ENCODE assay signal across 8 cellular contexts in genomic region chr10:88879754-88880286, GRCh38. TPM values are rescaled to one million over a fixed set of nuclear protein-coding genes. Genes with fewer than 3 reads are reported as not detected.
DNase-seq lines count a peak whose midpoint lies in the region; ATAC-seq and TF ChIP-seq lines count a peak whose summit lies in the region.

Gene STAMBPL1, plus strand, starts transcription at chr10:88880245. Its CDS starts 21,464 bp downstream, at chr10:88901709.

- peak within 1 kb of the TSS; percentile 95 for H3K4me3 Mint-ChIP-seq in neural crest cell

- peaks cover 18% of the 10 kb centered on the region for H3K4me1 Mint-ChIP-seq in neural crest cell

- TF ChIP-seq CTCF in esophagus muscularis mucosa (IDR thresholded peaks at IDR 0.05) = no peak
- TF ChIP-seq CTCF in neural crest cell (conservative IDR thresholded peaks at IDR 0.05) = no peak

- DNase-seq in NCI-H2196 (lab: John Stamatoyannopoulos, UW; ENCODE audit: unreplicated experiment) (peak; percentile 41), NCI-H2196 treated with DMSO at 0.1 percent for 48 hours (lab: John Stamatoyannopoulos, UW; ENCODE audit: unreplicated experiment) (no peak), NCI-H69 (lab: John Stamatoyannopoulos, UW) (peak; percentile 85), esophagus muscularis mucosa (ENCODE audit: extremely low spot score) (peak; percentile 93), neural crest cell (ENCODE audit: low read depth, low spot score) (no peak), superior temporal gyrus (ENCODE audit: extremely low spot score) (peak; percentile 60)
- DNase-seq in activated CD8-positive, alpha-beta memory T cell treated with anti-CD3 and anti-CD28 coated beads, Interleukin-2, amount 50 U/mL, for 4 hours = peak; percentile 70

- no peak for TF ChIP-seq POLR2A in esophagus muscularis mucosa (IDR thresholded peaks at IDR 0.05; ENCODE audit: low read depth)

- no peaks in the 10 kb centered on the region for H3K9me3 Mint-ChIP-seq in neural crest cell

- H3K27ac Mint-ChIP-seq in neural crest cell (ENCODE audit: unreplicated experiment) = peak within 1 kb of the TSS; percentile 96

- H3K27me3 ChIP-seq in esophagus muscularis mucosa = no peaks in the 10 kb centered on the region

- no peaks in the 10 kb centered on the region for H3K9me3 ChIP-seq in esophagus muscularis mucosa

- ATAC-seq in HG02970 (IDR thresholded peaks at IDR 0.05; ENCODE audit: low FRiP score, unreplicated experiment) = peak; percentile 40

- 7% methylated on average over 11 of the region's 24 CpGs for WGBS in esophagus muscularis mucosa

- H3K36me3 Mint-ChIP-seq in neural crest cell (ENCODE audit: low read depth) = no peaks in the 10 kb centered on the region

- H3K4me1 ChIP-seq in esophagus muscularis mucosa = peaks cover 7 to 51% (median 46%) of the 10 kb centered on the region in 4 donors

- intact Hi-C loops in esophagus muscularis mucosa (cut with DNase I) = loop anchor here (2.0 to 5.0 kb wide), 3 partner anchors 43 to 111 kb away; partner anchors contain the start of gene FAS

- peaks cover 40% of the 10 kb centered on the region for H3K27me3 Mint-ChIP-seq in neural crest cell (ENCODE audit: low read depth)

- TF ChIP-seq EP300 in esophagus muscularis mucosa (IDR thresholded peaks at IDR 0.05) = no peak

- peak within 1 kb of the TSS; percentile 85 to 89 (median 88) for H3K27ac ChIP-seq in esophagus muscularis mucosa (replicated peaks in 1 of 4)

- H3K36me3 ChIP-seq in esophagus muscularis mucosa = no peaks in the 10 kb centered on the region

- H3K4me3 ChIP-seq in esophagus muscularis mucosa = peak within 1 kb of the TSS; percentile 71 to 84 (median 76)

RNA-seq across cellular contexts. Expression of gene STAMBPL1, which starts in this region (rescaled TPM):
- 10 to 100 TPM in 3 of 4 donors, 1 to 10 TPM in 1; 8.6 to 27.4 (median 14.7) TPM for total RNA-seq in esophagus muscularis mucosa
- total RNA-seq in neural crest cell = 3.4 and 4.1 TPM in 2 replicates

Comparison
In these comparisons a context has a peak if more than half of its experiments do, and no peak if none do; other contexts are left out.
1. DNase-seq: peak in NCI-H2196 (single experiment), NCI-H69 (single experiment), activated CD8-positive, alpha-beta memory T cell treated with anti-CD3 and anti-CD28 coated beads, Interleukin-2, amount 50 U/mL, for 4 hours (single experiment), esophagus muscularis mucosa (single experiment) and superior temporal gyrus (single experiment); none in NCI-H2196 treated with DMSO at 0.1 percent for 48 hours (single experiment) and neural crest cell (single experiment).